Comparison of ENCODE assay signal across 1 cellular context in the genomic region with DNA sequence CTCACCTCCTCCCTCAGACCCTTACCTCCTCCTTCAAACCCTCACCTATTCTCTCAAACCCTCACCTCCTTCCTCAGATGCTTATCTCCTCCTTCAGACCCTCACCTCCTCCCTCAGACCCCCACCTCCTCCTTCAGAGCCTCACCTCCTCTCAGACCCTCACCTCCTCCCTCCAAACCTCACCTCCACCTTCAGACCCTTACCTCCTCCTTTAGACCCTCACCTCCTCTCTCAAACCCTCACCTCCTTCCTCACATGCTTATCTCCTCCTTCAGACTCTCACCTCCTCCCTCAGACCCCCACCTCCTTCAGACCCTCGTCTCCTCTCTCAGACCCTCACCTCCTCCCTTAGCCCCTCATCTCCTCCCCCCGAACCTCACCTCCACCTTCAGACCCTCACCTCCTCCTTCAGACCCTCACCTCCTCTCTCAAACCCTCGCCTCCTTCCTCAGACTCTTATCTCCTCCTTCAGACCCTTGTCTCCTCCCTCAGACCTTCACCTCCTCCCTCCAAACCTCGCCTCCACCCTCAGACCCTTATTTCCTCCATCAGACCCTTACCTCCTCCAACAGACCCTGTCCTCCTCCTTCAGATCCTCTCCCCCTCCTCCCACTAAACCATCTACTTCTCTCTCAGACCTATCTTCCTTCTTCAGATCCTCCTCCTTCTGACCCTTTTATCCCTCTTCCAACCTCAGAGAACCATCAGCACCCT.
TF ChIP-seq lines count a peak whose summit lies in the region.

No MANE protein-coding gene starts in this region.

TF ChIP-seq in K562, 482 proteins besides CTCF, POLR2A, EP300 and RAD21 (continued from another document and continues in another):
- TF ChIP-seq, protein P1, sequence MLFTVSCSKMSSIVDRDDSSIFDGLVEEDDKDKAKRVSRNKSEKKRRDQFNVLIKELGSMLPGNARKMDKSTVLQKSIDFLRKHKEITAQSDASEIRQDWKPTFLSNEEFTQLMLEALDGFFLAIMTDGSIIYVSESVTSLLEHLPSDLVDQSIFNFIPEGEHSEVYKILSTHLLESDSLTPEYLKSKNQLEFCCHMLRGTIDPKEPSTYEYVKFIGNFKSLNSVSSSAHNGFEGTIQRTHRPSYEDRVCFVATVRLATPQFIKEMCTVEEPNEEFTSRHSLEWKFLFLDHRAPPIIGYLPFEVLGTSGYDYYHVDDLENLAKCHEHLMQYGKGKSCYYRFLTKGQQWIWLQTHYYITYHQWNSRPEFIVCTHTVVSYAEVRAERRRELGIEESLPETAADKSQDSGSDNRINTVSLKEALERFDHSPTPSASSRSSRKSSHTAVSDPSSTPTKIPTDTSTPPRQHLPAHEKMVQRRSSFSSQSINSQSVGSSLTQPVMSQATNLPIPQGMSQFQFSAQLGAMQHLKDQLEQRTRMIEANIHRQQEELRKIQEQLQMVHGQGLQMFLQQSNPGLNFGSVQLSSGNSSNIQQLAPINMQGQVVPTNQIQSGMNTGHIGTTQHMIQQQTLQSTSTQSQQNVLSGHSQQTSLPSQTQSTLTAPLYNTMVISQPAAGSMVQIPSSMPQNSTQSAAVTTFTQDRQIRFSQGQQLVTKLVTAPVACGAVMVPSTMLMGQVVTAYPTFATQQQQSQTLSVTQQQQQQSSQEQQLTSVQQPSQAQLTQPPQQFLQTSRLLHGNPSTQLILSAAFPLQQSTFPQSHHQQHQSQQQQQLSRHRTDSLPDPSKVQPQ (CRISPR knock-in tag; IDR thresholded peaks at IDR 0.05; ENCODE audit: borderline replicate concordance), result no peak
- no peak for TF ChIP-seq CEBPG (CRISPR knock-in tag; IDR thresholded peaks at IDR 0.05)
- no peak for TF ChIP-seq CEBPG (tag; conservative IDR thresholded peaks at IDR 0.05 in 1 of 2, IDR thresholded peaks at IDR 0.05 in 1 of 2)
- TF ChIP-seq CAMTA2 (CRISPR knock-in tag; conservative IDR thresholded peaks at IDR 0.05), result no peak
- peak in 1 of 2 experiments; percentile 22; a peak in 1 of 4 replicates for TF ChIP-seq HDAC1 (IDR thresholded peaks at IDR 0.05)
- TF ChIP-seq ZBTB2 (IDR thresholded peaks at IDR 0.05), result no peak
- no peak for TF ChIP-seq ZNF146 (CRISPR knock-in tag; IDR thresholded peaks at IDR 0.05; ENCODE audit: unreplicated experiment)
- TF ChIP-seq SRSF7 (optimal IDR thresholded peaks at IDR 0.05; ENCODE audit: low read depth, low read length), result no peak
- no peak for TF ChIP-seq KAT8 (IDR thresholded peaks at IDR 0.05; ENCODE audit: low read depth)
- TF ChIP-seq CBX2 (IDR thresholded peaks at IDR 0.05; ENCODE audit: insufficient read depth, low read length, poor library complexity, severe bottlenecking), result no peak
- TF ChIP-seq SNAPC5 (CRISPR knock-in tag; IDR thresholded peaks at IDR 0.05), result no peak
- TF ChIP-seq ZNF282 (CRISPR knock-in tag; IDR thresholded peaks at IDR 0.05), result no peak
- TF ChIP-seq, protein P2, sequence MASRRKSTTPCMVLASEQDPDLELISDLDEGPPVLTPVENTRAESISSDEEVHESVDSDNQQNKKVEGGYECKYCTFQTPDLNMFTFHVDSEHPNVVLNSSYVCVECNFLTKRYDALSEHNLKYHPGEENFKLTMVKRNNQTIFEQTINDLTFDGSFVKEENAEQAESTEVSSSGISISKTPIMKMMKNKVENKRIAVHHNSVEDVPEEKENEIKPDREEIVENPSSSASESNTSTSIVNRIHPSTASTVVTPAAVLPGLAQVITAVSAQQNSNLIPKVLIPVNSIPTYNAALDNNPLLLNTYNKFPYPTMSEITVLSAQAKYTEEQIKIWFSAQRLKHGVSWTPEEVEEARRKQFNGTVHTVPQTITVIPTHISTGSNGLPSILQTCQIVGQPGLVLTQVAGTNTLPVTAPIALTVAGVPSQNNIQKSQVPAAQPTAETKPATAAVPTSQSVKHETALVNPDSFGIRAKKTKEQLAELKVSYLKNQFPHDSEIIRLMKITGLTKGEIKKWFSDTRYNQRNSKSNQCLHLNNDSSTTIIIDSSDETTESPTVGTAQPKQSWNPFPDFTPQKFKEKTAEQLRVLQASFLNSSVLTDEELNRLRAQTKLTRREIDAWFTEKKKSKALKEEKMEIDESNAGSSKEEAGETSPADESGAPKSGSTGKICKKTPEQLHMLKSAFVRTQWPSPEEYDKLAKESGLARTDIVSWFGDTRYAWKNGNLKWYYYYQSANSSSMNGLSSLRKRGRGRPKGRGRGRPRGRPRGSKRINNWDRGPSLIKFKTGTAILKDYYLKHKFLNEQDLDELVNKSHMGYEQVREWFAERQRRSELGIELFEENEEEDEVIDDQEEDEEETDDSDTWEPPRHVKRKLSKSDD (conservative IDR thresholded peaks at IDR 0.05; ENCODE audit: low read length), result no peak
- TF ChIP-seq SMARCC2 (IDR thresholded peaks at IDR 0.05; ENCODE audit: low read depth), result no peak
- TF ChIP-seq CC2D1A (IDR thresholded peaks at IDR 0.05), result 0 out of 2 replicates have a peak, but pooled peaks have one; percentile 15
- no peak for TF ChIP-seq ZNF586 (CRISPR knock-in tag; conservative IDR thresholded peaks at IDR 0.05)
- TF ChIP-seq HCFC1 (IDR thresholded peaks at IDR 0.05; ENCODE audit: low read depth, low read length), result no peak
- TF ChIP-seq IRF2 (CRISPR knock-in tag; IDR thresholded peaks at IDR 0.05), result no peak
- no peak for TF ChIP-seq HMGN3 (IDR thresholded peaks at IDR 0.05; ENCODE audit: borderline replicate concordance, extremely low read depth, insufficient read length, low read depth, low read length)
- no peak for TF ChIP-seq PRPF4 (IDR thresholded peaks at IDR 0.05; ENCODE audit: insufficient read depth, low read depth, low read length, poor library complexity, severe bottlenecking)
- no peak for TF ChIP-seq TCF7L2 (IDR thresholded peaks at IDR 0.05; ENCODE audit: low read depth, low read length)
- TF ChIP-seq EWSR1 (IDR thresholded peaks at IDR 0.05; ENCODE audit: borderline replicate concordance, low read depth, partially characterized antibody), result no peak
- no peak for TF ChIP-seq NFE2L1 (tag; IDR thresholded peaks at IDR 0.05; ENCODE audit: borderline replicate concordance, low read depth)
- peak; percentile 28; the same call in 1 of the 2 replicates for TF ChIP-seq MTA2 (IDR thresholded peaks at IDR 0.05; ENCODE audit: low read depth)
- TF ChIP-seq MCM3 (IDR thresholded peaks at IDR 0.05), result no peak
- TF ChIP-seq IRF9 (tag; IDR thresholded peaks at IDR 0.05), result no peak
- no peak for TF ChIP-seq TRIM28 (IDR thresholded peaks at IDR 0.05)
- no peak for TF ChIP-seq ZNF41 (CRISPR knock-in tag; conservative IDR thresholded peaks at IDR 0.05)
- TF ChIP-seq ZNF76 (CRISPR knock-in tag; IDR thresholded peaks at IDR 0.05; ENCODE audit: borderline replicate concordance), result no peak
- TF ChIP-seq, protein P3, sequence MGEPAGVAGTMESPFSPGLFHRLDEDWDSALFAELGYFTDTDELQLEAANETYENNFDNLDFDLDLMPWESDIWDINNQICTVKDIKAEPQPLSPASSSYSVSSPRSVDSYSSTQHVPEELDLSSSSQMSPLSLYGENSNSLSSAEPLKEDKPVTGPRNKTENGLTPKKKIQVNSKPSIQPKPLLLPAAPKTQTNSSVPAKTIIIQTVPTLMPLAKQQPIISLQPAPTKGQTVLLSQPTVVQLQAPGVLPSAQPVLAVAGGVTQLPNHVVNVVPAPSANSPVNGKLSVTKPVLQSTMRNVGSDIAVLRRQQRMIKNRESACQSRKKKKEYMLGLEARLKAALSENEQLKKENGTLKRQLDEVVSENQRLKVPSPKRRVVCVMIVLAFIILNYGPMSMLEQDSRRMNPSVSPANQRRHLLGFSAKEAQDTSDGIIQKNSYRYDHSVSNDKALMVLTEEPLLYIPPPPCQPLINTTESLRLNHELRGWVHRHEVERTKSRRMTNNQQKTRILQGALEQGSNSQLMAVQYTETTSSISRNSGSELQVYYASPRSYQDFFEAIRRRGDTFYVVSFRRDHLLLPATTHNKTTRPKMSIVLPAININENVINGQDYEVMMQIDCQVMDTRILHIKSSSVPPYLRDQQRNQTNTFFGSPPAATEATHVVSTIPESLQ (CRISPR knock-in tag; IDR thresholded peaks at IDR 0.05), result no peak
- TF ChIP-seq AFF4 (CRISPR knock-in tag; IDR thresholded peaks at IDR 0.05), result no peak
- TF ChIP-seq DMBX1 (CRISPR knock-in tag; IDR thresholded peaks at IDR 0.05; ENCODE audit: borderline replicate concordance), result no peak
- no peak for TF ChIP-seq POLR3A (IDR thresholded peaks at IDR 0.05; ENCODE audit: borderline replicate concordance, extremely low read depth, insufficient read depth, insufficient read length)
- TF ChIP-seq ZNF583 (CRISPR knock-in tag; IDR thresholded peaks at IDR 0.05), result no peak
- no peak for TF ChIP-seq MCM5 (IDR thresholded peaks at IDR 0.05; ENCODE audit: low read depth)
- TF ChIP-seq, protein P4, sequence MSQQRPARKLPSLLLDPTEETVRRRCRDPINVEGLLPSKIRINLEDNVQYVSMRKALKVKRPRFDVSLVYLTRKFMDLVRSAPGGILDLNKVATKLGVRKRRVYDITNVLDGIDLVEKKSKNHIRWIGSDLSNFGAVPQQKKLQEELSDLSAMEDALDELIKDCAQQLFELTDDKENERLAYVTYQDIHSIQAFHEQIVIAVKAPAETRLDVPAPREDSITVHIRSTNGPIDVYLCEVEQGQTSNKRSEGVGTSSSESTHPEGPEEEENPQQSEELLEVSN (IDR thresholded peaks at IDR 0.05; ENCODE audit: borderline replicate concordance in 1 of 2, extremely low read depth in 1 of 2, insufficient read depth in 1 of 2, insufficient read length in 1 of 2, low read depth in 1 of 2, low read length in 1 of 2, poor library complexity in 1 of 2, severe bottlenecking in 1 of 2), result no peak
- TF ChIP-seq ZNF239 (CRISPR knock-in tag; IDR thresholded peaks at IDR 0.05), result no peak
- TF ChIP-seq, protein P5, sequence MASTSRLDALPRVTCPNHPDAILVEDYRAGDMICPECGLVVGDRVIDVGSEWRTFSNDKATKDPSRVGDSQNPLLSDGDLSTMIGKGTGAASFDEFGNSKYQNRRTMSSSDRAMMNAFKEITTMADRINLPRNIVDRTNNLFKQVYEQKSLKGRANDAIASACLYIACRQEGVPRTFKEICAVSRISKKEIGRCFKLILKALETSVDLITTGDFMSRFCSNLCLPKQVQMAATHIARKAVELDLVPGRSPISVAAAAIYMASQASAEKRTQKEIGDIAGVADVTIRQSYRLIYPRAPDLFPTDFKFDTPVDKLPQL (IDR thresholded peaks at IDR 0.05; ENCODE audit: extremely low read depth, insufficient read length), result no peak
- TF ChIP-seq ZNF740 (CRISPR knock-in tag; IDR thresholded peaks at IDR 0.05), result no peak
- TF ChIP-seq ZNF740 (tag; IDR thresholded peaks at IDR 0.05), result no peak
- TF ChIP-seq SMAD2 (IDR thresholded peaks at IDR 0.05; ENCODE audit: low read depth, low read length), result no peak
- TF ChIP-seq TOE1 (IDR thresholded peaks at IDR 0.05; ENCODE audit: borderline replicate concordance), result peak; percentile 19; the same call in 1 of the 2 replicates
- TF ChIP-seq TOE1 (CRISPR knock-in tag; IDR thresholded peaks at IDR 0.05; ENCODE audit: borderline replicate concordance, low read depth), result no peak
- TF ChIP-seq YBX1 (IDR thresholded peaks at IDR 0.05), result no peak
- no peak for TF ChIP-seq ZFP30 (CRISPR knock-in tag; IDR thresholded peaks at IDR 0.05; ENCODE audit: borderline replicate concordance)
